Comparison of ENCODE assay signal across 8 cellular contexts in genomic region chr5:140401362-140402257, GRCh38. TPM values are rescaled to one million over a fixed set of nuclear protein-coding genes. Genes with fewer than 3 reads are reported as not detected.
DNase-seq lines count a peak whose midpoint lies in the region; ATAC-seq, FAIRE-seq and TF ChIP-seq lines count a peak whose summit lies in the region.

Gene ANKHD1 (plus strand): TSS chr5:140401833. CDS start chr5:140401968, 135 bp downstream.

- H3K4me1 ChIP-seq in OCI-LY3 (ENCODE audit: low read length) (peaks cover 20% of the 10 kb centered on the region), endothelial cell of umbilical vein (ENCODE audit: control insufficient read depth, extremely low read depth, insufficient read depth, low read length) (peaks cover 8% of the 10 kb centered on the region)

- H2AFZ ChIP-seq in OCI-LY3 (ENCODE audit: low read depth, low read length) (peak within 1 kb of the TSS; percentile 88), endothelial cell of umbilical vein (ENCODE audit: low read depth, low read length) (peak within 1 kb of the TSS; percentile 76)

- H3K9ac ChIP-seq in OCI-LY3 (ENCODE audit: low read length), result peak within 1 kb of the TSS; percentile 91
- H3K9ac ChIP-seq in endothelial cell of umbilical vein (replicated peaks; ENCODE audit: extremely low read depth, insufficient read depth, low read length), result peak within 1 kb of the TSS; percentile 76

- H3K27me3 ChIP-seq in OCI-LY3 (ENCODE audit: low read depth, low read length) (no peaks in the 10 kb centered on the region), endothelial cell of umbilical vein (ENCODE audit: control insufficient read depth in 2 of 2, insufficient read depth in 2 of 2, low read length in 2 of 2) (no peaks in the 10 kb centered on the region)

- peaks cover 38% of the 10 kb centered on the region for H4K20me1 ChIP-seq in OCI-LY3 (ENCODE audit: insufficient read depth, low read length)
- peaks cover 4% of the 10 kb centered on the region for H4K20me1 ChIP-seq in endothelial cell of umbilical vein (replicated peaks; ENCODE audit: control insufficient read depth, extremely low read depth, insufficient read depth, low read length)

- peak; percentile 86 for ATAC-seq in GM21515 (IDR thresholded peaks at IDR 0.05; ENCODE audit: unreplicated experiment)

- dilution Hi-C loops in endothelial cell of umbilical vein (cut with MboI; ENCODE audit: extremely low pct_ligation_motif_present, low sequenced_read_pairs), result no loop called here

- H3K36me3 ChIP-seq in OCI-LY3 (replicated peaks; ENCODE audit: low read depth, low read length) (no peaks in the 10 kb centered on the region), endothelial cell of umbilical vein (ENCODE audit: control insufficient read depth in 2 of 2, extremely low read depth in 1 of 2, insufficient read depth in 2 of 2, low read length in 2 of 2) (no peaks in the 10 kb centered on the region)

- H3K9me1 ChIP-seq in endothelial cell of umbilical vein (replicated peaks; ENCODE audit: control insufficient read depth, extremely low read depth, insufficient read depth, low read length), result no peaks in the 10 kb centered on the region

- H3K79me2 ChIP-seq in OCI-LY3 (ENCODE audit: low read length), result peaks cover 68% of the 10 kb centered on the region
- peaks cover 48% of the 10 kb centered on the region for H3K79me2 ChIP-seq in endothelial cell of umbilical vein (ENCODE audit: control insufficient read depth, insufficient read depth, low read length)

- H3K27ac ChIP-seq in OCI-LY3 (ENCODE audit: low read length), result peak within 1 kb of the TSS; percentile 86
- peak within 1 kb of the TSS; percentile 44 for H3K27ac ChIP-seq in endothelial cell of umbilical vein (ENCODE audit: insufficient read depth, low read depth, low read length)

- CTCF ChIA-PET in endothelial cell of umbilical vein (lab: Charles Lee), result interaction anchor here (0.9 to 2.9 kb wide), 8 partner anchors 16 to 234 kb away, joined by 3 to 22 read pairs (median 4); partner anchors contain the start of genes CD14 and EIF4EBP3

- TF ChIP-seq POLR2A in endothelial cell of umbilical vein (IDR thresholded peaks at IDR 0.05; ENCODE audit: low read depth, low read length), result peak; percentile 67

- POLR2A ChIA-PET in endothelial cell of umbilical vein (lab: Charles Lee), result interaction anchor here (1.2 to 1.4 kb wide), 4 partner anchors 55 to 246 kb away, joined by 3 to 6 read pairs (median 4); partner anchors contain the start of genes EIF4EBP3, HBEGF, IK and NDUFA2

- BruUV-seq in endothelial cell of umbilical vein (replicated peaks; lab: Mats Ljungman, UMichigan), result TSS peak; percentile 24

- TF ChIP-seq CTCF in OCI-LY3 (IDR thresholded peaks at IDR 0.05; ENCODE audit: low read depth, low read length) (no peak), endothelial cell of umbilical vein (IDR thresholded peaks at IDR 0.05; ENCODE audit: extremely low read depth in 1 of 2, insufficient read depth in 1 of 2, low read depth in 1 of 2, low read length in 2 of 2) (no peak)

- peak within 1 kb of the TSS; percentile 99 for H3K4me3 ChIP-seq in OCI-LY3 (ENCODE audit: low read length)
- peak within 1 kb of the TSS; percentile 42 to 92 (median 87) for H3K4me3 ChIP-seq in endothelial cell of umbilical vein (replicated peaks in 1 of 3; ENCODE audit: insufficient read depth in 1 of 3, low read depth in 1 of 3, low read length in 3 of 3)

- peak; percentile 93 for DNase-seq in D341Med (ENCODE audit: low spot score)
- peak; percentile 92 for DNase-seq in HuH-7 (ENCODE audit: low spot score)
- peak; percentile 93 for DNase-seq in activated CD8-positive, alpha-beta memory T cell treated with anti-CD3 and anti-CD28 coated beads, Interleukin-2, amount 50 U/mL, for 48 hours
- DNase-seq in endothelial cell of umbilical vein (ENCODE audit: low read depth, low spot score), result peak; percentile 100
- peak; percentile 100 for DNase-seq in midbrain (lab: John Stamatoyannopoulos, UW)
- DNase-seq in stimulated activated CD8-positive, alpha-beta memory T cell treated with anti-CD3 and anti-CD28 coated beads, Interleukin-2, amount 100 ng/mL, for 48 hours (ENCODE audit: low read depth in 2 of 2), result peak; percentile 90 to 94

- peak; percentile 100 for FAIRE-seq in endothelial cell of umbilical vein (lab: Jason Lieb, UNC)

- H3K4me2 ChIP-seq in OCI-LY3 (ENCODE audit: low read length) (peak within 1 kb of the TSS; percentile 92), endothelial cell of umbilical vein (ENCODE audit: insufficient read depth, low read length) (peak within 1 kb of the TSS; percentile 85)

- H3K9me3 ChIP-seq in OCI-LY3 (ENCODE audit: insufficient read depth, low read length) (no peaks in the 10 kb centered on the region), endothelial cell of umbilical vein (replicated peaks; ENCODE audit: control insufficient read depth, insufficient read depth, low read length) (no peaks in the 10 kb centered on the region)

- intact Hi-C loops in endothelial cell of umbilical vein (cut with micrococcal nuclease), result loop anchor here (1.0 to 5.0 kb wide), 8 partner anchors 29 to 319 kb away; partner anchors contain the start of genes APBB3, EIF4EBP3, IK and NDUFA2

TF ChIP-seq in endothelial cell of umbilical vein, 7 proteins besides CTCF, POLR2A, EP300 and RAD21:
- TF ChIP-seq MAX (IDR thresholded peaks at IDR 0.05; ENCODE audit: insufficient read depth, insufficient read length), result peak; percentile 77
- TF ChIP-seq POLR2AphosphoS5 (IDR thresholded peaks at IDR 0.05; ENCODE audit: insufficient read depth, low read depth, low read length), result peak; percentile 82
- no peak for TF ChIP-seq MYC (IDR thresholded peaks at IDR 0.05; ENCODE audit: low read depth, low read length)
- TF ChIP-seq GATA2 (IDR thresholded peaks at IDR 0.05; ENCODE audit: insufficient read depth, insufficient read length, low read depth, low read length), result no peak
- TF ChIP-seq FOS (IDR thresholded peaks at IDR 0.05; ENCODE audit: borderline replicate concordance, insufficient read depth, low read length), result no peak
- TF ChIP-seq JUN (IDR thresholded peaks at IDR 0.05; ENCODE audit: borderline replicate concordance, insufficient read depth, insufficient read length, low read depth), result no peak

RNA-seq across cellular contexts. Expression of gene ANKHD1, which starts in this region (rescaled TPM):
- 87.0 and 92.4 TPM in 2 replicates for total RNA-seq in endothelial cell of umbilical vein
- polyA plus RNA-seq in endothelial cell of umbilical vein, result 54.8 and 56.1 TPM in 2 replicates
- polyA plus RNA-seq in endothelial cell of umbilical vein (2011; cell fraction: cytosol; rRNA removed), result 41.6 and 43.0 TPM in 2 replicates
- polyA plus RNA-seq in endothelial cell of umbilical vein (2011; cell fraction: nucleus; rRNA removed), result 156 and 175 TPM in 2 replicates
- 46.3 and 54.2 TPM in 2 replicates for polyA plus RNA-seq in endothelial cell of umbilical vein (2012)
- 155 and 170 TPM in 2 replicates for polyA minus RNA-seq in endothelial cell of umbilical vein
- 39.7 TPM for polyA minus RNA-seq in endothelial cell of umbilical vein (2011; cell fraction: cytosol; rRNA and poly(A)+ RNA removed)
- 173 and 218 TPM in 2 replicates for polyA minus RNA-seq in endothelial cell of umbilical vein (2011; cell fraction: nucleus; rRNA and poly(A)+ RNA removed)

Comparison
In these comparisons a context has a peak if more than half of its experiments do, and no peak if none do; other contexts are left out.
1. Peak in every context shown above with its lines: DNase-seq, ATAC-seq, H3K4me3 ChIP-seq and H3K27ac ChIP-seq.